Comparison of ENCODE assay signal across 16 cellular contexts in the genomic region with DNA sequence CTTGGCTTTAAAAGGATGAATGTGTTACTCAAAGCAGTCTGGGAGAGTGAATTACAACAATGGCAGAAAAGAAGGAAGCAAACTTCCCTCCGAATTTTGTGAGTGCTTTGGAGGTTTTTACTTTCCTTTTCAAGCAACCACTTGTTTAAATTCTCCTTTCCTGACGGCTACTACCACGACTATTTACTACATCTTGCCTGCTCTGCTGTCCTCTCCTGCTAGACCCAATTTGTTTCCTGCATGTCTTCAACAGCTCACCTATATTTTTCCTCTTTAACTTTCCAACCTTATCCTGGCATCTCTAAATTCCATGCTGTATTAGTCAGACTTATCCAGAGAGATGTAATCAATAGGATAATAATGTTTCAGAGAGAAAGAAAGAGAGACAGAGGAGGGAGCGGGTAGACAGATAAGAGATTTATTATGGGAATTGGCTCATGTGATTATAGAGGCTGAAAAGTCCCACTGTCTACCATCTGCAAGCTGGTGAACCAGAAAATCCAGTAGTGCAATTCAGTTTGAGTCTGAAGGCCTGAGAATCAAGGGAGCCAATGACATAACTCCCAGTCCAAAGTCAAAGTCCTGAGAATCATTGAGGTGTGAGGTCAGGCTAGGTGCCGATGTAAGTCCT. TPM values are rescaled to one million over a fixed set of nuclear protein-coding genes. Genes with fewer than 3 reads are reported as not detected.
DNase-seq lines count a peak whose midpoint lies in the region; ATAC-seq and TF ChIP-seq lines count a peak whose summit lies in the region.
"Had no signal": no experiment of that assay in that cellular context is flagged by ENCODE, and none has a peak within 500 bp of the region (broad histone marks: within the 10 kb centered on the region; RNA-seq: fewer than 3 reads in every experiment).

No MANE protein-coding gene starts in this region.

- no peaks in the 10 kb centered on the region for H3K36me3 ChIP-seq in mucosa of descending colon (ENCODE audit: low read depth)
- H3K36me3 ChIP-seq in ascending aorta: no peaks in the 10 kb centered on the region

- H3K4me3 ChIP-seq in mucosa of descending colon: no peak overlapping the region
- H3K4me3 ChIP-seq in ascending aorta: no peak overlapping the region

- no peak overlapping the region for H3K27ac ChIP-seq in ascending aorta

- TF ChIP-seq CTCF in mucosa of descending colon (IDR thresholded peaks at IDR 0.05): no peak
- TF ChIP-seq CTCF in ascending aorta (IDR thresholded peaks at IDR 0.05): no peak
- no peak for TF ChIP-seq CTCF in GM20000 (IDR thresholded peaks at IDR 0.05; ENCODE audit: extremely low read depth, missing control alignments)

- intact Hi-C loops in mucosa of descending colon (cut with DNase I, micrococcal nuclease): loop anchor here in 1 of 2 donors (10.0 kb wide), 1 partner anchor 432 kb away; no protein-coding TSS in a partner anchor
- intact Hi-C loops in ascending aorta (cut with DNase I): no loop called here

- H3K4me1 ChIP-seq in mucosa of descending colon (ENCODE audit: low read depth) (peaks cover 9% of the 10 kb centered on the region), ascending aorta (no peaks in the 10 kb centered on the region)

- ATAC-seq in HG02798 (IDR thresholded peaks at IDR 0.05; ENCODE audit: poor library complexity, unreplicated experiment) (peak; percentile 41), SK-N-SH treated with all-trans-retinoic acid at 6 μM for 48 hours (no peak; the same call in 2 of the 3 replicates), mucosa of descending colon (peak; percentile 94), HG03457 (IDR thresholded peaks at IDR 0.05; ENCODE audit: unreplicated experiment) (no peak)

- DNase-seq in COR-L47 (lab: John Stamatoyannopoulos, UW) (peak; percentile 51), mucosa of descending colon (peak in 1 of 3 donors; percentile 58), ascending aorta (ENCODE audit: low spot score in 2 of 2) (no peak), ureter (ENCODE audit: low spot score) (no peak), GM20000 (ENCODE audit: low spot score) (no peak)
- DNase-seq: activated CD4-positive, alpha-beta T cell treated with anti-CD3 and anti-CD28 coated beads, Interleukin-2, amount 50 U/mL, for 48 hours; cerebellar nuclear complex; Karpas-422; NCI-H187 treated with DMSO at 0.1 percent for 48 hours; SHP77 treated with DMSO at 0.1 percent for 48 hours; stimulated activated CD4-positive, alpha-beta T cell treated with anti-CD3 and anti-CD28 coated beads, Interleukin-12 subunit alpha, Interleukin-12 subunit beta, amount 100 ng/mL, for 4 hours had no signal

- H3K9me3 ChIP-seq in mucosa of descending colon: no peaks in the 10 kb centered on the region
- H3K9me3 ChIP-seq in ascending aorta: no peaks in the 10 kb centered on the region

- no peaks in the 10 kb centered on the region for H3K27me3 ChIP-seq in ascending aorta

TF ChIP-seq in SK-N-SH treated with all-trans-retinoic acid at 6 μM for 48 hours, 23 proteins besides CTCF, POLR2A, EP300 and RAD21 (continues in another document):
- TF ChIP-seq, protein P1, sequence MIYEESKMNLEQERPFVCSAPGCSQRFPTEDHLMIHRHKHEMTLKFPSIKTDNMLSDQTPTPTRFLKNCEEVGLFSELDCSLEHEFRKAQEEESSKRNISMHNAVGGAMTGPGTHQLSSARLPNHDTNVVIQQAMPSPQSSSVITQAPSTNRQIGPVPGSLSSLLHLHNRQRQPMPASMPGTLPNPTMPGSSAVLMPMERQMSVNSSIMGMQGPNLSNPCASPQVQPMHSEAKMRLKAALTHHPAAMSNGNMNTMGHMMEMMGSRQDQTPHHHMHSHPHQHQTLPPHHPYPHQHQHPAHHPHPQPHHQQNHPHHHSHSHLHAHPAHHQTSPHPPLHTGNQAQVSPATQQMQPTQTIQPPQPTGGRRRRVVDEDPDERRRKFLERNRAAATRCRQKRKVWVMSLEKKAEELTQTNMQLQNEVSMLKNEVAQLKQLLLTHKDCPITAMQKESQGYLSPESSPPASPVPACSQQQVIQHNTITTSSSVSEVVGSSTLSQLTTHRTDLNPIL (CRISPR knock-in tag; IDR thresholded peaks at IDR 0.05; ENCODE audit: low read depth): peak; percentile 89
- TF ChIP-seq ARNTL (CRISPR knock-in tag; IDR thresholded peaks at IDR 0.05; ENCODE audit: borderline replicate concordance, low read depth) (no peak), CSDC2 (CRISPR knock-in tag; IDR thresholded peaks at IDR 0.05) (0 out of 2 replicates have a peak, but pooled peaks have one; percentile 3), ZC3H10 (CRISPR knock-in tag; IDR thresholded peaks at IDR 0.05) (no peak), ZNF565 (CRISPR knock-in tag; conservative IDR thresholded peaks at IDR 0.05; ENCODE audit: low read depth) (0 out of 2 replicates have a peak, but pooled peaks have one; percentile 57), TCF4 (CRISPR knock-in tag; IDR thresholded peaks at IDR 0.05; ENCODE audit: borderline replicate concordance) (0 out of 2 replicates have a peak, but pooled peaks have one; percentile 28), ISL1 (CRISPR knock-in tag; IDR thresholded peaks at IDR 0.05) (peak; percentile 92), ZFP3 (CRISPR knock-in tag; IDR thresholded peaks at IDR 0.05) (peak; percentile 71; the same call in 1 of the 2 replicates), ESRRG (CRISPR knock-in tag; IDR thresholded peaks at IDR 0.05) (0 out of 2 replicates have a peak, but pooled peaks have one; percentile 38), PPARA (CRISPR knock-in tag; IDR thresholded peaks at IDR 0.05; ENCODE audit: borderline replicate concordance) (no peak), ZFP30 (CRISPR knock-in tag; IDR thresholded peaks at IDR 0.05) (no peak), TOX (CRISPR knock-in tag; IDR thresholded peaks at IDR 0.05; ENCODE audit: borderline replicate concordance) (no peak)
- TF ChIP-seq, protein P2, sequence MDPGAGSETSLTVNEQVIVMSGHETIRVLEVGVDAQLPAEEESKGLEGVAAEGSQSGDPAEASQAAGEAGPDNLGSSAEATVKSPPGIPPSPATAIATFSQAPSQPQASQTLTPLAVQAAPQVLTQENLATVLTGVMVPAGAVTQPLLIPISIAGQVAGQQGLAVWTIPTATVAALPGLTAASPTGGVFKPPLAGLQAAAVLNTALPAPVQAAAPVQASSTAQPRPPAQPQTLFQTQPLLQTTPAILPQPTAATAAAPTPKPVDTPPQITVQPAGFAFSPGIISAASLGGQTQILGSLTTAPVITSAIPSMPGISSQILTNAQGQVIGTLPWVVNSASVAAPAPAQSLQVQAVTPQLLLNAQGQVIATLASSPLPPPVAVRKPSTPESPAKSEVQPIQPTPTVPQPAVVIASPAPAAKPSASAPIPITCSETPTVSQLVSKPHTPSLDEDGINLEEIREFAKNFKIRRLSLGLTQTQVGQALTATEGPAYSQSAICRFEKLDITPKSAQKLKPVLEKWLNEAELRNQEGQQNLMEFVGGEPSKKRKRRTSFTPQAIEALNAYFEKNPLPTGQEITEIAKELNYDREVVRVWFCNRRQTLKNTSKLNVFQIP (CRISPR knock-in tag; IDR thresholded peaks at IDR 0.05; ENCODE audit: borderline replicate concordance, low read depth): no peak; the same call in 1 of the 2 replicates
- TF ChIP-seq, protein P3, sequence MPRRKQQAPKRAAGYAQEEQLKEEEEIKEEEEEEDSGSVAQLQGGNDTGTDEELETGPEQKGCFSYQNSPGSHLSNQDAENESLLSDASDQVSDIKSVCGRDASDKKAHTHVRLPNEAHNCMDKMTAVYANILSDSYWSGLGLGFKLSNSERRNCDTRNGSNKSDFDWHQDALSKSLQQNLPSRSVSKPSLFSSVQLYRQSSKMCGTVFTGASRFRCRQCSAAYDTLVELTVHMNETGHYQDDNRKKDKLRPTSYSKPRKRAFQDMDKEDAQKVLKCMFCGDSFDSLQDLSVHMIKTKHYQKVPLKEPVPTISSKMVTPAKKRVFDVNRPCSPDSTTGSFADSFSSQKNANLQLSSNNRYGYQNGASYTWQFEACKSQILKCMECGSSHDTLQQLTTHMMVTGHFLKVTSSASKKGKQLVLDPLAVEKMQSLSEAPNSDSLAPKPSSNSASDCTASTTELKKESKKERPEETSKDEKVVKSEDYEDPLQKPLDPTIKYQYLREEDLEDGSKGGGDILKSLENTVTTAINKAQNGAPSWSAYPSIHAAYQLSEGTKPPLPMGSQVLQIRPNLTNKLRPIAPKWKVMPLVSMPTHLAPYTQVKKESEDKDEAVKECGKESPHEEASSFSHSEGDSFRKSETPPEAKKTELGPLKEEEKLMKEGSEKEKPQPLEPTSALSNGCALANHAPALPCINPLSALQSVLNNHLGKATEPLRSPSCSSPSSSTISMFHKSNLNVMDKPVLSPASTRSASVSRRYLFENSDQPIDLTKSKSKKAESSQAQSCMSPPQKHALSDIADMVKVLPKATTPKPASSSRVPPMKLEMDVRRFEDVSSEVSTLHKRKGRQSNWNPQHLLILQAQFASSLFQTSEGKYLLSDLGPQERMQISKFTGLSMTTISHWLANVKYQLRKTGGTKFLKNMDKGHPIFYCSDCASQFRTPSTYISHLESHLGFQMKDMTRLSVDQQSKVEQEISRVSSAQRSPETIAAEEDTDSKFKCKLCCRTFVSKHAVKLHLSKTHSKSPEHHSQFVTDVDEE (CRISPR knock-in tag; IDR thresholded peaks at IDR 0.05): peak; percentile 71
- TF ChIP-seq, protein P4, sequence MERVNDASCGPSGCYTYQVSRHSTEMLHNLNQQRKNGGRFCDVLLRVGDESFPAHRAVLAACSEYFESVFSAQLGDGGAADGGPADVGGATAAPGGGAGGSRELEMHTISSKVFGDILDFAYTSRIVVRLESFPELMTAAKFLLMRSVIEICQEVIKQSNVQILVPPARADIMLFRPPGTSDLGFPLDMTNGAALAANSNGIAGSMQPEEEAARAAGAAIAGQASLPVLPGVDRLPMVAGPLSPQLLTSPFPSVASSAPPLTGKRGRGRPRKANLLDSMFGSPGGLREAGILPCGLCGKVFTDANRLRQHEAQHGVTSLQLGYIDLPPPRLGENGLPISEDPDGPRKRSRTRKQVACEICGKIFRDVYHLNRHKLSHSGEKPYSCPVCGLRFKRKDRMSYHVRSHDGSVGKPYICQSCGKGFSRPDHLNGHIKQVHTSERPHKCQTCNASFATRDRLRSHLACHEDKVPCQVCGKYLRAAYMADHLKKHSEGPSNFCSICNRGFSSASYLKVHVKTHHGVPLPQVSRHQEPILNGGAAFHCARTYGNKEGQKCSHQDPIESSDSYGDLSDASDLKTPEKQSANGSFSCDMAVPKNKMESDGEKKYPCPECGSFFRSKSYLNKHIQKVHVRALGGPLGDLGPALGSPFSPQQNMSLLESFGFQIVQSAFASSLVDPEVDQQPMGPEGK (CRISPR knock-in tag; IDR thresholded peaks at IDR 0.05; ENCODE audit: borderline replicate concordance): peak; percentile 65; the same call in 1 of the 2 replicates

RNA-seq across cellular contexts. Expression of a gene that starts 42.8 kb away (rescaled TPM):
- total RNA-seq in mucosa of descending colon (1 to 10 TPM in 2 of 3 donors, under 1 TPM in 1; 0.63 to 2.1 (median 1.6) TPM), ascending aorta (not detected), ureter (not detected)
- total RNA-seq: mononuclear cell, osteoblast had no signal

Comparison
In these comparisons a context has a peak if more than half of its experiments do, and no peak if none do; other contexts are left out.
1. ATAC-seq: peak in HG02798 (single experiment) and mucosa of descending colon (single experiment); none in SK-N-SH treated with all-trans-retinoic acid at 6 μM for 48 hours (single experiment) and HG03457 (single experiment).